ENCODE assay signal across 9 cellular contexts in genomic region chr3:125057186-125057850, GRCh38. TPM values are rescaled to one million over a fixed set of nuclear protein-coding genes. Genes with fewer than 3 reads are reported as not detected.
DNase-seq lines count a peak whose midpoint lies in the region; ATAC-seq and TF ChIP-seq lines count a peak whose summit lies in the region.
"Had no signal": no experiment of that assay in that cellular context is flagged by ENCODE, and none has a peak within 500 bp of the region (broad histone marks: within the 10 kb centered on the region; RNA-seq: fewer than 3 reads in every experiment).

No MANE protein-coding gene starts in this region.

- TF ChIP-seq CTCF in prostate gland (IDR thresholded peaks at IDR 0.05): no peak

- 60% methylated on average over 3 of the region's 3 CpGs for WGBS in prostate gland

- intact Hi-C loops in prostate gland (cut with DNase I): loop anchor here (5.0 to 10.0 kb wide), 2 partner anchors 85 to 537 kb away; partner anchors contain the start of gene OSBPL11

- H3K27ac ChIP-seq in epithelial cell of prostate (peak overlapping the region; percentile 56), prostate gland (peak overlapping the region; percentile 27 to 77)

- H3K4me3 ChIP-seq in prostate gland: no peak overlapping the region

- ATAC-seq in HG02759 (IDR thresholded peaks at IDR 0.05; ENCODE audit: unreplicated experiment): no peak
- no peak for ATAC-seq in GM19324 (IDR thresholded peaks at IDR 0.05; ENCODE audit: low FRiP score, unreplicated experiment)

- H3K36me3 ChIP-seq in prostate gland: no peaks in the 10 kb centered on the region

- peaks cover 2% of the 10 kb centered on the region for H3K4me1 ChIP-seq in prostate gland (replicated peaks)

- H3K27me3 ChIP-seq in prostate gland (replicated peaks; ENCODE audit: insufficient read depth): no peaks in the 10 kb centered on the region

- no peak for TF ChIP-seq POLR2A in prostate gland (IDR thresholded peaks at IDR 0.05)

- no peaks in the 10 kb centered on the region for H3K9me3 ChIP-seq in prostate gland

- DNase-seq in DMS53 (lab: John Stamatoyannopoulos, UW) (peak; percentile 68), RKO (ENCODE audit: low spot score) (peak; percentile 74), epithelial cell of prostate (ENCODE audit: low read depth, low spot score) (no peak), prostate gland (ENCODE audit: low spot score) (no peak), T-helper 9 cell (no peak), germinal center (ENCODE audit: low spot score) (no peak)
- DNase-seq: NCI-H1417 had no signal

RNA-seq across cellular contexts. Expression of gene HEG1, which starts 1.5 kb away (rescaled TPM):
- 100 to 1,000 TPM in 1 of 2 donors, 10 to 100 TPM in 1; 27.5 to 130 TPM for total RNA-seq in prostate gland

Comparison
In these comparisons a context has a peak if more than half of its experiments do, and no peak if none do; other contexts are left out.
1. DNase-seq: peak in DMS53 (single experiment) and RKO (single experiment); none in epithelial cell of prostate (single experiment), prostate gland (single experiment), T-helper 9 cell (single experiment) and germinal center (single experiment).